ENCODE assay signal across 8 cellular contexts in genomic region chr16:75250809-75251279, GRCh38. TPM values are rescaled to one million over a fixed set of nuclear protein-coding genes. Genes with fewer than 3 reads are reported as not detected.
A peak's percentile ranks its signal among the peaks of the same experiment; 100 is the strongest.
DNase-seq lines count a peak whose midpoint lies in the region; ATAC-seq lines count a peak whose summit lies in the region.

No MANE protein-coding gene starts in this region.

- H3K4me1 ChIP-seq in Karpas-422 (ENCODE audit: low read length) (peaks cover 27% of the 10 kb centered on the region), ectodermal cell (ENCODE audit: control insufficient read depth, insufficient read depth, low read length) (peaks cover 63% of the 10 kb centered on the region), mucosa of stomach (ENCODE audit: control insufficient read depth, insufficient read depth, low read length) (peaks cover 74% of the 10 kb centered on the region)

- H3K9me3 Mint-ChIP-seq in stimulated activated memory B cell treated with anti-CD40 and anti-IgM and Interleukin-4, amounts not matched to agents 10 μg/mL and 1 μg/mL and 100 μg/mL, for 72 hours = no peaks in the 10 kb centered on the region

- peak; percentile 22 for ATAC-seq in GM21526 (IDR thresholded peaks at IDR 0.05; ENCODE audit: low FRiP score, unreplicated experiment)
- ATAC-seq in stimulated activated memory B cell treated with anti-CD40 and anti-IgM and Interleukin-4, amounts not matched to agents 10 μg/mL and 1 μg/mL and 100 μg/mL, for 72 hours = no peak

- H3K9me2 ChIP-seq in Karpas-422 (replicated peaks; ENCODE audit: insufficient read depth, low read length) = no peaks in the 10 kb centered on the region

- H3K27me3 ChIP-seq in Karpas-422 (ENCODE audit: low read length) (no peaks in the 10 kb centered on the region), ectodermal cell (ENCODE audit: control insufficient read depth, insufficient read depth, low read length, poor library complexity, severe bottlenecking) (peaks cover 8% of the 10 kb centered on the region), mucosa of stomach (ENCODE audit: control insufficient read depth, insufficient read depth, low read length) (no peaks in the 10 kb centered on the region)

- H3K4me1 Mint-ChIP-seq in stimulated activated memory B cell treated with anti-CD40 and anti-IgM and Interleukin-4, amounts not matched to agents 10 μg/mL and 1 μg/mL and 100 μg/mL, for 72 hours = peaks cover 23% of the 10 kb centered on the region

- H3K4me3 Mint-ChIP-seq in stimulated activated memory B cell treated with anti-CD40 and anti-IgM and Interleukin-4, amounts not matched to agents 10 μg/mL and 1 μg/mL and 100 μg/mL, for 72 hours = no peak overlapping the region

- H3K9ac ChIP-seq in Karpas-422 (ENCODE audit: low read length) (peak overlapping the region; percentile 81), mucosa of stomach (ENCODE audit: low read length) (peak overlapping the region; percentile 97)

- no peak overlapping the region for H3K27ac ChIP-seq in Karpas-422 (ENCODE audit: low read length)
- H3K27ac ChIP-seq in ectodermal cell (ENCODE audit: insufficient read depth, low read depth, low read length, poor library complexity, severe bottlenecking) = no peak overlapping the region

- peak overlapping the region; percentile 76; the same call in 1 of the 2 replicates for H3K4me3 ChIP-seq in GM08714 (ENCODE audit: low read length)
- peak overlapping the region; percentile 95 for H3K4me3 ChIP-seq in Karpas-422 (ENCODE audit: low read length)
- H3K4me3 ChIP-seq in ectodermal cell (ENCODE audit: insufficient read depth, low read depth, low read length) = peak overlapping the region; percentile 61
- peak overlapping the region; percentile 88 for H3K4me3 ChIP-seq in mucosa of stomach (ENCODE audit: low read length)

- DNase-seq in Karpas-422 (peak; percentile 58), 8988T (no peak)
- DNase-seq in stimulated activated CD4-positive, alpha-beta T cell treated with anti-CD3 and anti-CD28 coated beads, Interleukin-4, amount 100 ng/mL, for 24 hours = no peak

- no peaks in the 10 kb centered on the region for H3K36me3 Mint-ChIP-seq in stimulated activated memory B cell treated with anti-CD40 and anti-IgM and Interleukin-4, amounts not matched to agents 10 μg/mL and 1 μg/mL and 100 μg/mL, for 72 hours

- H3K79me2 ChIP-seq in Karpas-422 (ENCODE audit: low read length) = peaks cover 50% of the 10 kb centered on the region

- H3K27me3 Mint-ChIP-seq in stimulated activated memory B cell treated with anti-CD40 and anti-IgM and Interleukin-4, amounts not matched to agents 10 μg/mL and 1 μg/mL and 100 μg/mL, for 72 hours = peaks cover 96% of the 10 kb centered on the region

- WGBS in ectodermal cell, 2 experiments = 0% methylated on average over 59 of the region's 59 CpGs

- no peaks in the 10 kb centered on the region for H3K36me3 ChIP-seq in Karpas-422 (ENCODE audit: insufficient read depth, low read length)
- H3K36me3 ChIP-seq in ectodermal cell (ENCODE audit: control insufficient read depth, insufficient read depth, low read length) = no peaks in the 10 kb centered on the region
- no peaks in the 10 kb centered on the region for H3K36me3 ChIP-seq in mucosa of stomach (ENCODE audit: control insufficient read depth, insufficient read depth, low read length)

- H2AFZ ChIP-seq in Karpas-422 (ENCODE audit: low read length) = peak overlapping the region; percentile 81; the same call in 1 of the 2 replicates

- H3K9me3 ChIP-seq in Karpas-422 (ENCODE audit: low read length) (no peaks in the 10 kb centered on the region), ectodermal cell (ENCODE audit: control insufficient read depth, low read length) (no peaks in the 10 kb centered on the region), mucosa of stomach (ENCODE audit: control insufficient read depth, low read length) (no peaks in the 10 kb centered on the region)

- peak overlapping the region; percentile 94 for H3K4me2 ChIP-seq in Karpas-422 (ENCODE audit: low read depth, low read length, poor library complexity, severe bottlenecking)

- H3K27ac Mint-ChIP-seq in stimulated activated memory B cell treated with anti-CD40 and anti-IgM and Interleukin-4, amounts not matched to agents 10 μg/mL and 1 μg/mL and 100 μg/mL, for 72 hours = no peak overlapping the region

- peaks cover 35% of the 10 kb centered on the region for H4K20me1 ChIP-seq in Karpas-422 (ENCODE audit: insufficient read depth, low read depth, low read length)

RNA-seq across cellular contexts. Expression of gene BCAR1, which starts 0.6 kb away (rescaled TPM):
- total RNA-seq in Karpas-422 (2014; rRNA removed; shearing (Covaris generic); ENCODE audit: low replicate concordance) = 9.2 and 20.5 TPM in 2 replicates
- polyA plus RNA-seq in ectodermal cell (2013, experiment 1 of 4) = 49.9 TPM
- polyA plus RNA-seq in ectodermal cell (2013, experiment 2 of 4) = 46.7 TPM
- polyA plus RNA-seq in ectodermal cell (2013, experiment 3 of 4) = 33.0 TPM
- 37.2 TPM for polyA plus RNA-seq in ectodermal cell (2013, experiment 4 of 4)

RNA-seq across cellular contexts. Expression of gene CTRB1, which starts 32.1 kb away (rescaled TPM):
- total RNA-seq in Karpas-422 (2014; rRNA removed; shearing (Covaris generic); ENCODE audit: low replicate concordance) = not detected in 2 replicates
- not detected for polyA plus RNA-seq in ectodermal cell (2013, experiment 1 of 4)
- polyA plus RNA-seq in ectodermal cell (2013, experiment 2 of 4) = not detected
- not detected for polyA plus RNA-seq in ectodermal cell (2013, experiment 3 of 4)
- not detected for polyA plus RNA-seq in ectodermal cell (2013, experiment 4 of 4)

RNA-seq across cellular contexts. Expression of gene CTRB2, which starts 43.9 kb away (rescaled TPM):
- total RNA-seq in Karpas-422 (2014; rRNA removed; shearing (Covaris generic); ENCODE audit: low replicate concordance) = not detected in 2 replicates
- not detected for polyA plus RNA-seq in ectodermal cell (2013, experiment 1 of 4)
- polyA plus RNA-seq in ectodermal cell (2013, experiment 2 of 4) = not detected
- polyA plus RNA-seq in ectodermal cell (2013, experiment 3 of 4) = not detected
- polyA plus RNA-seq in ectodermal cell (2013, experiment 4 of 4) = not detected
